In genomic region chr1:187691439-187691838, GRCh38 we compare ENCODE assay signal across 14 cellular contexts.
DNase-seq lines count a peak whose midpoint lies in the region; ATAC-seq, FAIRE-seq and TF ChIP-seq lines count a peak whose summit lies in the region.
"Had no signal": no experiment of that assay in that cellular context is flagged by ENCODE, and none has a peak within 500 bp of the region (broad histone marks: within the 10 kb centered on the region; RNA-seq: fewer than 3 reads in every experiment).

No MANE protein-coding gene starts in this region.

- no peaks in the 10 kb centered on the region for H3K27me3 Mint-ChIP-seq in T-helper 2 cell treated with Interferon-gamma antibody and Interleukin-4, amounts not matched to agents 5 μg/mL and 100 μg/mL, for 36 hours (ENCODE audit: low read depth)

- TF ChIP-seq CTCF in epithelial cell of proximal tubule (conservative IDR thresholded peaks at IDR 0.05; ENCODE audit: low read depth, low read length) = no peak

- no peak overlapping the region for H3K27ac Mint-ChIP-seq in stimulated activated effector memory CD8-positive, alpha-beta T cell treated with anti-CD3 and anti-CD28 coated beads, Interleukin-12 subunit alpha, Interleukin-12 subunit beta, amount 100 ng/mL, for 72 hours
- H3K27ac Mint-ChIP-seq in T-helper 2 cell treated with Interferon-gamma antibody and Interleukin-4, amounts not matched to agents 5 μg/mL and 100 μg/mL, for 36 hours = no peak overlapping the region

- H3K4me1 Mint-ChIP-seq in stimulated activated effector memory CD8-positive, alpha-beta T cell treated with anti-CD3 and anti-CD28 coated beads, Interleukin-12 subunit alpha, Interleukin-12 subunit beta, amount 100 ng/mL, for 72 hours = no peaks in the 10 kb centered on the region
- no peaks in the 10 kb centered on the region for H3K4me1 Mint-ChIP-seq in T-helper 2 cell treated with Interferon-gamma antibody and Interleukin-4, amounts not matched to agents 5 μg/mL and 100 μg/mL, for 36 hours (ENCODE audit: low read depth)

- peak; percentile 96 for DNase-seq in HCEC 1CT
- peak; percentile 95 for DNase-seq in RCC 7860 (ENCODE audit: low spot score)
- peak; percentile 18 for DNase-seq in epithelial cell of proximal tubule (ENCODE audit: low read depth)
- DNase-seq in stimulated activated effector memory CD8-positive, alpha-beta T cell treated with anti-CD3 and anti-CD28 coated beads, Interleukin-12 subunit alpha, Interleukin-12 subunit beta, amount 100 ng/mL, for 72 hours (ENCODE audit: low spot score in 2 of 2) = no peak
- no peak for DNase-seq in NAMALWA (ENCODE audit: low spot score)
- DNase-seq in NCI-H187 treated with DMSO at 0.1 percent for 48 hours (lab: John Stamatoyannopoulos, UW) = no peak
- DNase-seq in T-helper 2 cell treated with Interferon-gamma antibody and Interleukin-4, amounts not matched to agents 5 μg/mL and 100 μg/mL, for 36 hours (ENCODE audit: low spot score) = no peak
- DNase-seq: GDM1; H7; left ventricle myocardium inferior; NCI-H1048; nucleus accumbens; stimulated activated CD4-positive, alpha-beta T cell treated with anti-CD3 and anti-CD28 coated beads, Interleukin-4, amount 100 ng/mL, for 4 hours had no signal

- H3K4me3 ChIP-seq in epithelial cell of proximal tubule (ENCODE audit: low read depth, low read length) = no peak overlapping the region
- H3K4me3 ChIP-seq: left ventricle myocardium inferior had no signal

- FAIRE-seq in RCC 7860 (lab: Jason Lieb, UNC) = peak; percentile 97
- FAIRE-seq: frontal cortex had no signal

- H3K9me3 Mint-ChIP-seq in stimulated activated effector memory CD8-positive, alpha-beta T cell treated with anti-CD3 and anti-CD28 coated beads, Interleukin-12 subunit alpha, Interleukin-12 subunit beta, amount 100 ng/mL, for 72 hours = peaks cover 7% of the 10 kb centered on the region
- no peaks in the 10 kb centered on the region for H3K9me3 Mint-ChIP-seq in T-helper 2 cell treated with Interferon-gamma antibody and Interleukin-4, amounts not matched to agents 5 μg/mL and 100 μg/mL, for 36 hours

- H3K36me3 Mint-ChIP-seq in stimulated activated effector memory CD8-positive, alpha-beta T cell treated with anti-CD3 and anti-CD28 coated beads, Interleukin-12 subunit alpha, Interleukin-12 subunit beta, amount 100 ng/mL, for 72 hours = no peaks in the 10 kb centered on the region
- no peaks in the 10 kb centered on the region for H3K36me3 Mint-ChIP-seq in T-helper 2 cell treated with Interferon-gamma antibody and Interleukin-4, amounts not matched to agents 5 μg/mL and 100 μg/mL, for 36 hours (ENCODE audit: low read depth)

- peak; percentile 64 for ATAC-seq in stimulated activated effector memory CD8-positive, alpha-beta T cell treated with anti-CD3 and anti-CD28 coated beads, Interleukin-12 subunit alpha, Interleukin-12 subunit beta, amount 100 ng/mL, for 72 hours

- H3K4me3 Mint-ChIP-seq in stimulated activated effector memory CD8-positive, alpha-beta T cell treated with anti-CD3 and anti-CD28 coated beads, Interleukin-12 subunit alpha, Interleukin-12 subunit beta, amount 100 ng/mL, for 72 hours = no peak overlapping the region
- H3K4me3 Mint-ChIP-seq in T-helper 2 cell treated with Interferon-gamma antibody and Interleukin-4, amounts not matched to agents 5 μg/mL and 100 μg/mL, for 36 hours = no peak overlapping the region

Comparison
In these comparisons a context has a peak if more than half of its experiments do, and no peak if none do; other contexts are left out.
1. DNase-seq: peak in HCEC 1CT (single experiment), RCC 7860 (single experiment) and epithelial cell of proximal tubule (single experiment); none in stimulated activated effector memory CD8-positive, alpha-beta T cell treated with anti-CD3 and anti-CD28 coated beads, Interleukin-12 subunit alpha, Interleukin-12 subunit beta, amount 100 ng/mL, for 72 hours (0 of 2), NAMALWA (single experiment), NCI-H187 treated with DMSO at 0.1 percent for 48 hours (single experiment) and T-helper 2 cell treated with Interferon-gamma antibody and Interleukin-4, amounts not matched to agents 5 μg/mL and 100 μg/mL, for 36 hours (single experiment).